In the genomic region with DNA sequence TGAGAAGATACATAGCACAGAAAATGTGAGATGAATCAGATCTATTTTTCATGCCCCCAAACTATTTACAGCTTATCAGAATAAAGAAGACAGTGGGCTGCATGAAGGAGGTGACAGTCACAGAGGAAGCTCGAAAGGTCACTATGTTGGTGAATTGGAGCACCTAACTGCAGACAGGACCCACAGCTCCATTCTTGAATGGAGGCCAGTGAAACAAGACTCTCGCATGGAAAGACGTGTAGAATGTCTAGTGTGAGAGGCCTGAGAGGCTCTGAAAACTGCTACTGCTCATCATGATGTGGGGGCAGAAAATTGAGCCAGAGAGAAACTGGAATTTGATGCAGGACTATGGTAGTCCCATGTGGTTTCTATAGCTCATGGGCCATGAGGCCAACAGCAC, we compare ENCODE assay signal across 32 cellular contexts.
"Had no signal": no experiment of that assay in that cellular context is flagged by ENCODE, and none has a peak within 500 bp of the region (broad histone marks: within the 10 kb centered on the region; RNA-seq: fewer than 3 reads in every experiment).

No MANE protein-coding gene starts in this region.

- H3K27ac Mint-ChIP-seq: immature natural killer cell; mesothelial cell of epicardium; naive B cell; natural killer cell; nephron progenitor cell; neural progenitor cell; stimulated activated naive B cell treated with anti-CD40 and anti-IgM and Interleukin-4, amounts not matched to agents 10 μg/mL and 1 μg/mL and 100 μg/mL, for 72 hours had no signal

- H2AFZ ChIP-seq: neural progenitor cell, parathyroid adenoma had no signal

- ATAC-seq: left colon; left lung; lower lobe of right lung; natural killer cell; right cardiac atrium; sciatic nerve; stimulated activated naive B cell treated with anti-CD40 and anti-IgM and Interleukin-4, amounts not matched to agents 10 μg/mL and 1 μg/mL and 100 μg/mL, for 72 hours; stimulated activated naive CD8-positive, alpha-beta T cell treated with anti-CD3 and anti-CD28 coated beads, Interleukin-15, Interleukin-2, amounts not matched to agents 100 U/mL and 50 U/mL, for 24 hours had no signal

- H3K36me3 Mint-ChIP-seq: immature natural killer cell; naive B cell; natural killer cell; neural progenitor cell; stimulated activated naive B cell treated with anti-CD40 and anti-IgM and Interleukin-4, amounts not matched to agents 10 μg/mL and 1 μg/mL and 100 μg/mL, for 72 hours had no signal

- H3K4me2 ChIP-seq: neural progenitor cell had no signal

- H3K9me3 ChIP-seq: left lung, lower lobe of right lung, neutrophil, stomach, testis, thyroid gland, upper lobe of left lung, vagina had no signal

- H3K36me3 ChIP-seq: left lung, lower lobe of right lung, neural progenitor cell, neutrophil, stomach, thyroid gland, transverse colon, upper lobe of left lung, vagina had no signal

- H3K79me2 ChIP-seq: parathyroid adenoma had no signal

- H3K4me3 Mint-ChIP-seq: immature natural killer cell; mesothelial cell of epicardium; naive B cell; natural killer cell; nephron progenitor cell; neural progenitor cell; stimulated activated naive B cell treated with anti-CD40 and anti-IgM and Interleukin-4, amounts not matched to agents 10 μg/mL and 1 μg/mL and 100 μg/mL, for 72 hours had no signal

- H3K27me3 ChIP-seq: left lung, neural progenitor cell, stomach, testis, thyroid gland, transverse colon, upper lobe of left lung, vagina had no signal

- DNase-seq: hypothalamus; immature natural killer cell; kidney; left colon; left lung; lower lobe of right lung; mammary epithelial cell; mesendoderm; naive B cell; natural killer cell; nephron progenitor cell; occipital lobe; retina; right cardiac atrium; stimulated activated CD4-positive, alpha-beta T cell treated with anti-CD3 and anti-CD28 coated beads, Interleukin-12 subunit alpha, Interleukin-12 subunit beta, amount 100 ng/mL, for 4 hours; stimulated activated CD4-positive, alpha-beta T cell treated with anti-CD3 and anti-CD28 coated beads, Interleukin-15, amount 100 ng/mL, for 24 hours; stimulated activated CD4-positive, alpha-beta T cell treated with anti-CD3 and anti-CD28 coated beads, Interleukin-2, amount 100 ng/mL, for 24 hours; stimulated activated CD4-positive, alpha-beta T cell treated with anti-CD3 and anti-CD28 coated beads, Interleukin-4, amount 100 ng/mL, for 1 hour; stimulated activated naive B cell treated with anti-CD40 and anti-IgM and Interleukin-4, amounts not matched to agents 10 μg/mL and 1 μg/mL and 100 μg/mL, for 72 hours; stimulated activated naive CD8-positive, alpha-beta T cell treated with anti-CD3 and anti-CD28 coated beads, Interleukin-15, Interleukin-2, amounts not matched to agents 100 U/mL and 50 U/mL, for 24 hours; stomach; testis; thyroid gland; transverse colon; upper lobe of left lung had no signal

- H3K4me1 Mint-ChIP-seq: immature natural killer cell; naive B cell; natural killer cell; neural progenitor cell; stimulated activated naive B cell treated with anti-CD40 and anti-IgM and Interleukin-4, amounts not matched to agents 10 μg/mL and 1 μg/mL and 100 μg/mL, for 72 hours had no signal

- H3K9me3 Mint-ChIP-seq: immature natural killer cell, neural progenitor cell had no signal

- H3K4me1 ChIP-seq: left lung, lower lobe of right lung, parathyroid adenoma, stomach, testis, transverse colon, upper lobe of left lung, vagina had no signal

- H3K27ac ChIP-seq: left lung, lower lobe of right lung, neural progenitor cell, neutrophil, parathyroid adenoma, skin epidermis, stomach, testis, thyroid gland, transverse colon, upper lobe of left lung, vagina had no signal

- H3K4me3 ChIP-seq: left lung, lower lobe of right lung, neural progenitor cell, skin epidermis, stomach, testis, thyroid gland, transverse colon, upper lobe of left lung, vagina had no signal
